Comparison of ENCODE assay signal across 12 cellular contexts in the genomic region with DNA sequence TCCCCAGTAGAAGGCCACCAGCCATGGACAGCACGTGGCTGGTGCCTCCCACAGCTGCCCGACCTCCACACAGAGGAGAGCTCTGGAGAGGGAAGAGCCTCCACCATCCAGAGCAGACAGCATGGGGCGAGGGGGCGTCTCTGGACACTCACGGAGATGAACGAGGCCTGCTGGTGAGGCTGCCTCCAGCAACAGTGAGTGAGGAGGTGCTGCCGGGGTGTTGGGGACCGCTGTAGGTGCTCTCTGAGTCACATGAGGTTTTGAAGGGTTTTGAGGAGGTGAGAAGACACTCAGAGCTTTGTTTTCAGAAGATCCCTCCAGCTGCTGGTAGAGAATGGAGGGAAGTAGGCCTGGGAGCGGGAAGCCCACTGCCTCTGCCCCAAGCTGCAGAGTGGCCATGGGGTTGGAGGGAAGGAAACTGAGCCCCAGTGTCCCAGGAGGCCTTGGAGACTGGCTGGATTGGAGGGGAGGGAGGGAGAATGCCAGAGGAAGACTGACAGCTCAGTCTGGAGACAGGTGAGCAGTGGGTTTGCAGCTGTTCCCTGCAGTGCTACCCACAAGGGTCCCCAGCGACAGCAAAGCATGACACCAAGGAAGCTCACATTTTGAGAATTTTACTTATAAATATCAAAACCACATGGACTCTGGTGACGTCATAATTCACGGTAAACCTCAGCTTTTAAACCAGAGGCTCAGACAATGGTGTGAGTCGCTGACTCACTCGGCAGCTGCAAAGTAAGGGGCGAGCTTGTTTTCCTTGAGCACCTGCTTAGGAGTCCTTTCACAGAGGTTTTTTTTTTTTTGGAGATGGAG.
DNase-seq lines count a peak whose midpoint lies in the region; ATAC-seq and TF ChIP-seq lines count a peak whose summit lies in the region.
"Had no signal": no experiment of that assay in that cellular context is flagged by ENCODE, and none has a peak within 500 bp of the region (broad histone marks: within the 10 kb centered on the region; RNA-seq: fewer than 3 reads in every experiment).

No MANE protein-coding gene starts in this region.

- no peaks in the 10 kb centered on the region for H3K27me3 ChIP-seq in endodermal cell (ENCODE audit: control insufficient read depth, insufficient read depth, low read length, poor library complexity, severe bottlenecking)

- H3K36me3 Mint-ChIP-seq in activated CD4-positive, alpha-beta memory T cell treated with anti-CD3 and anti-CD28 coated beads for 36 hours, result no peaks in the 10 kb centered on the region
- H3K36me3 Mint-ChIP-seq in activated CD4-positive, alpha-beta memory T cell treated with anti-CD3 and anti-CD28 coated beads, Interleukin-2, amount 10 ng/mL, durations not matched to agents 7 days and 5 days (ENCODE audit: low read depth), result no peaks in the 10 kb centered on the region
- no peaks in the 10 kb centered on the region for H3K36me3 Mint-ChIP-seq in endodermal cell (ENCODE audit: low read depth)
- H3K36me3 Mint-ChIP-seq in stimulated activated effector memory CD8-positive, alpha-beta T cell treated with anti-CD3 and anti-CD28 coated beads, Interleukin-12 subunit alpha, Interleukin-12 subunit beta, amount 100 ng/mL, for 72 hours, result no peaks in the 10 kb centered on the region
- H3K36me3 Mint-ChIP-seq: CD4-positive, CD25-positive, alpha-beta regulatory T cell had no signal

- H3K27ac ChIP-seq in endodermal cell (ENCODE audit: low read depth, low read length), result no peak overlapping the region

- H3K9me3 ChIP-seq in endodermal cell (ENCODE audit: control insufficient read depth, low read length), result peaks cover 6% of the 10 kb centered on the region

- peaks cover 3% of the 10 kb centered on the region for H3K4me1 Mint-ChIP-seq in activated CD4-positive, alpha-beta memory T cell treated with anti-CD3 and anti-CD28 coated beads for 36 hours (ENCODE audit: low read depth)
- H3K4me1 Mint-ChIP-seq in activated CD4-positive, alpha-beta memory T cell treated with anti-CD3 and anti-CD28 coated beads, Interleukin-2, amount 10 ng/mL, durations not matched to agents 7 days and 5 days, result peaks cover 6% of the 10 kb centered on the region
- H3K4me1 Mint-ChIP-seq in endodermal cell, result no peaks in the 10 kb centered on the region
- peaks cover 7% of the 10 kb centered on the region for H3K4me1 Mint-ChIP-seq in stimulated activated effector memory CD8-positive, alpha-beta T cell treated with anti-CD3 and anti-CD28 coated beads, Interleukin-12 subunit alpha, Interleukin-12 subunit beta, amount 100 ng/mL, for 72 hours
- H3K4me1 Mint-ChIP-seq: CD4-positive, CD25-positive, alpha-beta regulatory T cell; memory B cell had no signal

- H3K4me3 ChIP-seq in endodermal cell (ENCODE audit: low read length), result no peak overlapping the region

- peak; percentile 83 for ATAC-seq in stimulated activated effector memory CD8-positive, alpha-beta T cell treated with anti-CD3 and anti-CD28 coated beads, Interleukin-12 subunit alpha, Interleukin-12 subunit beta, amount 100 ng/mL, for 72 hours
- ATAC-seq in HG02763 (IDR thresholded peaks at IDR 0.05; ENCODE audit: unreplicated experiment), result no peak

- no peaks in the 10 kb centered on the region for H3K36me3 ChIP-seq in endodermal cell (ENCODE audit: control insufficient read depth, insufficient read depth, low read length)

- H3K9me3 Mint-ChIP-seq in activated CD4-positive, alpha-beta memory T cell treated with anti-CD3 and anti-CD28 coated beads for 36 hours, result no peaks in the 10 kb centered on the region
- no peaks in the 10 kb centered on the region for H3K9me3 Mint-ChIP-seq in activated CD4-positive, alpha-beta memory T cell treated with anti-CD3 and anti-CD28 coated beads, Interleukin-2, amount 10 ng/mL, durations not matched to agents 7 days and 5 days
- peaks cover 2% of the 10 kb centered on the region for H3K9me3 Mint-ChIP-seq in endodermal cell
- no peaks in the 10 kb centered on the region for H3K9me3 Mint-ChIP-seq in stimulated activated effector memory CD8-positive, alpha-beta T cell treated with anti-CD3 and anti-CD28 coated beads, Interleukin-12 subunit alpha, Interleukin-12 subunit beta, amount 100 ng/mL, for 72 hours
- H3K9me3 Mint-ChIP-seq: memory B cell had no signal

- no peak overlapping the region for H3K9ac ChIP-seq in endodermal cell (ENCODE audit: extremely low read depth, low read length, poor library complexity, severe bottlenecking)

- no peak overlapping the region for H3K4me3 Mint-ChIP-seq in activated CD4-positive, alpha-beta memory T cell treated with anti-CD3 and anti-CD28 coated beads for 36 hours
- H3K4me3 Mint-ChIP-seq in activated CD4-positive, alpha-beta memory T cell treated with anti-CD3 and anti-CD28 coated beads, Interleukin-2, amount 10 ng/mL, durations not matched to agents 7 days and 5 days, result no peak overlapping the region
- H3K4me3 Mint-ChIP-seq in endodermal cell, result no peak overlapping the region
- H3K4me3 Mint-ChIP-seq in stimulated activated effector memory CD8-positive, alpha-beta T cell treated with anti-CD3 and anti-CD28 coated beads, Interleukin-12 subunit alpha, Interleukin-12 subunit beta, amount 100 ng/mL, for 72 hours, result no peak overlapping the region
- H3K4me3 Mint-ChIP-seq: CD4-positive, CD25-positive, alpha-beta regulatory T cell; memory B cell had no signal

- CTCF ChIA-PET in activated CD4-positive, alpha-beta memory T cell treated with anti-CD3 and anti-CD28 coated beads for 36 hours (lab: Charles Lee), result interaction anchor here (0.6 kb wide), 1 partner anchor 300 kb away, joined by 4 read pairs; no protein-coding TSS in a partner anchor
- CTCF ChIA-PET in activated CD4-positive, alpha-beta memory T cell treated with anti-CD3 and anti-CD28 coated beads, Interleukin-2, amount 10 ng/mL, durations not matched to agents 7 days and 5 days (lab: Charles Lee), result interaction anchor here (2.4 kb wide), 1 partner anchor 24 kb away, joined by 8 read pairs; no protein-coding TSS in a partner anchor

- H3K27me3 Mint-ChIP-seq in activated CD4-positive, alpha-beta memory T cell treated with anti-CD3 and anti-CD28 coated beads for 36 hours, result peaks cover 3% of the 10 kb centered on the region
- no peaks in the 10 kb centered on the region for H3K27me3 Mint-ChIP-seq in activated CD4-positive, alpha-beta memory T cell treated with anti-CD3 and anti-CD28 coated beads, Interleukin-2, amount 10 ng/mL, durations not matched to agents 7 days and 5 days
- H3K27me3 Mint-ChIP-seq in endodermal cell (ENCODE audit: insufficient read depth), result no peaks in the 10 kb centered on the region
- H3K27me3 Mint-ChIP-seq: CD4-positive, CD25-positive, alpha-beta regulatory T cell had no signal

- peak; percentile 11 for DNase-seq in activated CD4-positive, alpha-beta memory T cell treated with anti-CD3 and anti-CD28 coated beads for 36 hours
- DNase-seq in activated CD4-positive, alpha-beta memory T cell treated with anti-CD3 and anti-CD28 coated beads, Interleukin-2, amount 10 ng/mL, durations not matched to agents 7 days and 5 days, result no peak
- DNase-seq in NCI-H774 (lab: John Stamatoyannopoulos, UW), result peak; percentile 80
- peak; percentile 39 for DNase-seq in endodermal cell
- DNase-seq in stimulated activated effector memory CD8-positive, alpha-beta T cell treated with anti-CD3 and anti-CD28 coated beads, Interleukin-12 subunit alpha, Interleukin-12 subunit beta, amount 100 ng/mL, for 72 hours (ENCODE audit: low spot score in 2 of 2), result peak in 1 of 2 donors; percentile 55
- no peak for DNase-seq in hypothalamus (lab: John Stamatoyannopoulos, UW)
- DNase-seq in superior temporal gyrus (ENCODE audit: extremely low spot score), result no peak
- DNase-seq: activated CD4-positive, alpha-beta T cell treated with anti-CD3 and anti-CD28 coated beads, Interleukin-2, amount 50 U/mL, for 48 hours; NCI-H446 treated with DMSO at 0.1 percent for 48 hours had no signal

- TF ChIP-seq CTCF in endodermal cell (conservative IDR thresholded peaks at IDR 0.05), result no peak

- POLR2A ChIA-PET in activated CD4-positive, alpha-beta memory T cell treated with anti-CD3 and anti-CD28 coated beads for 36 hours (lab: Charles Lee), result no interaction called here
- POLR2A ChIA-PET in activated CD4-positive, alpha-beta memory T cell treated with anti-CD3 and anti-CD28 coated beads, Interleukin-2, amount 10 ng/mL, durations not matched to agents 7 days and 5 days (lab: Charles Lee), result no interaction called here

- intact Hi-C loops in activated CD4-positive, alpha-beta memory T cell treated with anti-CD3 and anti-CD28 coated beads for 36 hours (cut with micrococcal nuclease), result no loop called here

- no peaks in the 10 kb centered on the region for H3K4me1 ChIP-seq in endodermal cell (ENCODE audit: control insufficient read depth, insufficient read depth, low read length)

- H3K27ac Mint-ChIP-seq in activated CD4-positive, alpha-beta memory T cell treated with anti-CD3 and anti-CD28 coated beads for 36 hours, result no peak overlapping the region
- no peak overlapping the region for H3K27ac Mint-ChIP-seq in activated CD4-positive, alpha-beta memory T cell treated with anti-CD3 and anti-CD28 coated beads, Interleukin-2, amount 10 ng/mL, durations not matched to agents 7 days and 5 days
- no peak overlapping the region for H3K27ac Mint-ChIP-seq in endodermal cell
- H3K27ac Mint-ChIP-seq in stimulated activated effector memory CD8-positive, alpha-beta T cell treated with anti-CD3 and anti-CD28 coated beads, Interleukin-12 subunit alpha, Interleukin-12 subunit beta, amount 100 ng/mL, for 72 hours, result no peak overlapping the region
- H3K27ac Mint-ChIP-seq: CD4-positive, CD25-positive, alpha-beta regulatory T cell; memory B cell had no signal

- WGBS in endodermal cell (ENCODE audit: insufficient coverage in 1 of 2, insufficient read length in 1 of 2), 2 experiments, result 88% methylated on average over 9 to 15 of the region's 15 CpGs

Comparison
In these comparisons a context has a peak if more than half of its experiments do, and no peak if none do; other contexts are left out.
1. DNase-seq: peak in activated CD4-positive, alpha-beta memory T cell treated with anti-CD3 and anti-CD28 coated beads for 36 hours (single experiment), NCI-H774 (single experiment) and endodermal cell (single experiment); none in activated CD4-positive, alpha-beta memory T cell treated with anti-CD3 and anti-CD28 coated beads, Interleukin-2, amount 10 ng/mL, durations not matched to agents 7 days and 5 days (single experiment), hypothalamus (0 of 51) and superior temporal gyrus (single experiment).